ENCODE assay signal across 16 cellular contexts in the genomic region with DNA sequence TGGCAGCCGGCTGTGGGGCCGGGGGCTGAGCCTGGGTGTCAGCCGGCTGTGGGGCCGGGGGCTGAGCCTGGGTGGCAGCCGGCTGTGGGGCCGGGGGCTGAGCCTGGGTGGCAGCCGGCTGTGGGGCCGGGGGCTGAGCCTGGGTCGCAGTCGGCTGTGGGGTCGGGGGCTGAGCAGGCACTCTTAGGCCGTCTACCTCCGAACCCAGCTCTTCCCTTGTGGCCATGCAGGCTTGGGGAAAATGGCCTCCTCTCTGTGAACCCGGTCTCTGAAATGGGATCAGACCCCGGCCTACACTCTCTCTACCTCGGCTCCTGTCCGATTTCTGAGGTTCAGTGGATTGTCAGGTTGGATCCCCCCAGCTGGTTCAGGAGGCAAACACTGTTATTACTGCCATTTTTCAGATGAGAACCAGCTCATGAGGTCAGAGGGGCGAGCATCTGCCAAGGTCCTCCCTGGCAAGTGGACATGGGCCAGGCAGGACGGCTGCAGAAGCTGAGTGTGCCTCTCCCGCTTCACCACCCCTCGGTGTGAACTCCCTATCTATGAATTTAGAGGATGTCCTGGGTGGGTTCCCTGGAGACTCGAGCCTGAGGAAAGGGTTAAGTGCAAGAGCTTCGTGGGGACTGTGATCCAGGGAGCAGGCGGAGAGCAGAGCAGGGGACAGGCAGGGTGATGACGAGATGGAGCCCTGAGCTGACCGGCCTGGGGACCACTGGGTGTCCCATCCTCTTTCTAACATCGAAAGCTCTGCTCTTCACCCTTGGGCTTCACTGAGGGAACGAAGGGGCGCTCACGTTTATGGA. TPM values are rescaled to one million over a fixed set of nuclear protein-coding genes. Genes with fewer than 3 reads are reported as not detected.
A peak's percentile ranks its signal among the peaks of the same experiment; 100 is the strongest.
DNase-seq lines count a peak whose midpoint lies in the region; ATAC-seq, FAIRE-seq and TF ChIP-seq lines count a peak whose summit lies in the region.
"Had no signal": no experiment of that assay in that cellular context is flagged by ENCODE, and none has a peak within 500 bp of the region (broad histone marks: within the 10 kb centered on the region; RNA-seq: fewer than 3 reads in every experiment).

No MANE protein-coding gene starts in this region.

- H3K27me3 ChIP-seq in left ventricle myocardium inferior (ENCODE audit: low read depth) (no peaks in the 10 kb centered on the region), upper lobe of right lung (no peaks in the 10 kb centered on the region)

- no peaks in the 10 kb centered on the region for H3K9me3 ChIP-seq in left ventricle myocardium inferior (replicated peaks)
- H3K9me3 ChIP-seq in upper lobe of right lung, result no peaks in the 10 kb centered on the region
- H3K9me3 ChIP-seq: MG63 had no signal

- H3K27ac ChIP-seq in left ventricle myocardium inferior (replicated peaks) (no peak overlapping the region), upper lobe of right lung (no peak overlapping the region)
- H3K27ac ChIP-seq: PC-9 had no signal

- H3K36me3 Mint-ChIP-seq in chondrocyte (ENCODE audit: low read depth), result no peaks in the 10 kb centered on the region
- no peaks in the 10 kb centered on the region for H3K36me3 Mint-ChIP-seq in activated T-helper 2 cell treated with anti-CD3 and anti-CD28 coated beads, Interferon-gamma antibody, Interleukin-2, Interleukin-4, amounts not matched to agents 10 μg/mL and 5 μg/mL and 100 μg/mL, durations not matched to agents 14 hours and 24 hours and 36 hours (ENCODE audit: low read depth)

- ATAC-seq in Right ventricle myocardium superior (ENCODE audit: poor library complexity), result no peak
- no peak for ATAC-seq in upper lobe of right lung

- H3K4me3 ChIP-seq in left ventricle myocardium inferior (no peak overlapping the region), upper lobe of right lung (no peak overlapping the region)
- H3K4me3 ChIP-seq: MG63, PC-9 had no signal

- peaks cover 2% of the 10 kb centered on the region for H3K27me3 Mint-ChIP-seq in chondrocyte (ENCODE audit: low read depth)
- peaks cover 18% of the 10 kb centered on the region for H3K27me3 Mint-ChIP-seq in activated T-helper 2 cell treated with anti-CD3 and anti-CD28 coated beads, Interferon-gamma antibody, Interleukin-2, Interleukin-4, amounts not matched to agents 10 μg/mL and 5 μg/mL and 100 μg/mL, durations not matched to agents 14 hours and 24 hours and 36 hours (ENCODE audit: low read depth)

- DNase-seq in Right ventricle myocardium superior (peak; percentile 20), left ventricle myocardium inferior (no peak), chondrocyte (ENCODE audit: low spot score) (peak; percentile 72), mesenteric fat pad (ENCODE audit: low spot score) (peak; percentile 74), upper lobe of right lung (peak; percentile 40), HK-2 (ENCODE audit: unreplicated experiment) (no peak), GM19239 (ENCODE audit: insufficient read length, low spot score) (no peak)
- DNase-seq in activated T-helper 2 cell treated with anti-CD3 and anti-CD28 coated beads, Interferon-gamma antibody, Interleukin-2, Interleukin-4, amounts not matched to agents 10 μg/mL and 5 μg/mL and 100 μg/mL, durations not matched to agents 14 hours and 24 hours and 36 hours (ENCODE audit: low spot score), result no peak
- DNase-seq: COR-L47, Karpas-422, MG63, NCI-H1092, NCI-H146, NCI-H510A treated with DMSO at 0.1 percent for 48 hours, PC-9 had no signal

- no peak overlapping the region for H3K4me3 Mint-ChIP-seq in chondrocyte (ENCODE audit: unreplicated experiment)
- H3K4me3 Mint-ChIP-seq in activated T-helper 2 cell treated with anti-CD3 and anti-CD28 coated beads, Interferon-gamma antibody, Interleukin-2, Interleukin-4, amounts not matched to agents 10 μg/mL and 5 μg/mL and 100 μg/mL, durations not matched to agents 14 hours and 24 hours and 36 hours (ENCODE audit: low read depth), result no peak overlapping the region

- TF ChIP-seq CTCF in left ventricle myocardium inferior (IDR thresholded peaks at IDR 0.05; ENCODE audit: borderline replicate concordance), result no peak
- TF ChIP-seq CTCF in chondrocyte (IDR thresholded peaks at IDR 0.05), result no peak
- TF ChIP-seq CTCF in upper lobe of right lung (IDR thresholded peaks at IDR 0.05), result no peak

- no peaks in the 10 kb centered on the region for H3K36me3 ChIP-seq in left ventricle myocardium inferior
- H3K36me3 ChIP-seq in upper lobe of right lung, result no peaks in the 10 kb centered on the region
- H3K36me3 ChIP-seq: MG63 had no signal

- intact Hi-C loops in Right ventricle myocardium superior (cut with DNase I), result no loop called here
- intact Hi-C loops in left ventricle myocardium inferior (cut with micrococcal nuclease), result no loop called here
- intact Hi-C loops in upper lobe of right lung (cut with DNase I), result no loop called here
- intact Hi-C loops in activated T-helper 2 cell treated with anti-CD3 and anti-CD28 coated beads, Interferon-gamma antibody, Interleukin-2, Interleukin-4, amounts not matched to agents 10 μg/mL and 5 μg/mL and 100 μg/mL, durations not matched to agents 14 hours and 24 hours and 36 hours (cut with micrococcal nuclease), result no loop called here

- H3K4me1 ChIP-seq in left ventricle myocardium inferior (no peaks in the 10 kb centered on the region), upper lobe of right lung (no peaks in the 10 kb centered on the region)

- no peak for FAIRE-seq in GM19239 (lab: Jason Lieb, UNC)
- FAIRE-seq: H1 had no signal

- no peak overlapping the region for H3K27ac Mint-ChIP-seq in chondrocyte (ENCODE audit: unreplicated experiment)
- H3K27ac Mint-ChIP-seq in activated T-helper 2 cell treated with anti-CD3 and anti-CD28 coated beads, Interferon-gamma antibody, Interleukin-2, Interleukin-4, amounts not matched to agents 10 μg/mL and 5 μg/mL and 100 μg/mL, durations not matched to agents 14 hours and 24 hours and 36 hours, result no peak overlapping the region

- H3K9me3 Mint-ChIP-seq in chondrocyte (ENCODE audit: low read depth), result no peaks in the 10 kb centered on the region
- no peaks in the 10 kb centered on the region for H3K9me3 Mint-ChIP-seq in activated T-helper 2 cell treated with anti-CD3 and anti-CD28 coated beads, Interferon-gamma antibody, Interleukin-2, Interleukin-4, amounts not matched to agents 10 μg/mL and 5 μg/mL and 100 μg/mL, durations not matched to agents 14 hours and 24 hours and 36 hours

- H3K4me1 Mint-ChIP-seq in chondrocyte (ENCODE audit: low read depth), result no peaks in the 10 kb centered on the region
- peaks cover 1% of the 10 kb centered on the region for H3K4me1 Mint-ChIP-seq in activated T-helper 2 cell treated with anti-CD3 and anti-CD28 coated beads, Interferon-gamma antibody, Interleukin-2, Interleukin-4, amounts not matched to agents 10 μg/mL and 5 μg/mL and 100 μg/mL, durations not matched to agents 14 hours and 24 hours and 36 hours (ENCODE audit: low read depth)

RNA-seq across cellular contexts. Expression of gene COL18A1, which starts 10.9 kb away (rescaled TPM):
- total RNA-seq in Right ventricle myocardium superior (44.2 TPM), left ventricle myocardium inferior (66.5 TPM), chondrocyte (322 to 628 TPM (median 616 TPM) in 3 replicates), mesenteric fat pad (79.8 TPM), upper lobe of right lung (60.4 TPM)
- total RNA-seq in activated T-helper 2 cell treated with anti-CD3 and anti-CD28 coated beads, Interferon-gamma antibody, Interleukin-2, Interleukin-4, amounts not matched to agents 10 μg/mL and 5 μg/mL and 100 μg/mL, durations not matched to agents 14 hours and 24 hours and 36 hours, result 2.9 and 3.4 TPM in 2 replicates

Comparison
In these comparisons a context has a peak if more than half of its experiments do, and no peak if none do; other contexts are left out.
1. DNase-seq: peak in Right ventricle myocardium superior (single experiment), chondrocyte (single experiment), mesenteric fat pad (single experiment) and upper lobe of right lung (single experiment); none in left ventricle myocardium inferior (single experiment), activated T-helper 2 cell treated with anti-CD3 and anti-CD28 coated beads, Interferon-gamma antibody, Interleukin-2, Interleukin-4, amounts not matched to agents 10 μg/mL and 5 μg/mL and 100 μg/mL, durations not matched to agents 14 hours and 24 hours and 36 hours (single experiment), HK-2 (single experiment) and GM19239 (single experiment).
2. RNA of gene COL18A1, which starts 10.9 kb away (total RNA-seq): 322 to 628 TPM in chondrocyte, 79.8 TPM in mesenteric fat pad (single experiment), 66.5 TPM in left ventricle myocardium inferior (single experiment), 60.4 TPM in upper lobe of right lung (single experiment) and 44.2 TPM in Right ventricle myocardium superior (single experiment); 2.9 to 3.4 TPM in activated T-helper 2 cell treated with anti-CD3 and anti-CD28 coated beads, Interferon-gamma antibody, Interleukin-2, Interleukin-4, amounts not matched to agents 10 μg/mL and 5 μg/mL and 100 μg/mL, durations not matched to agents 14 hours and 24 hours and 36 hours; every median in the first group is over 10 times any median in the second.